In genomic region chr10:123275183-123275549, GRCh38 we compare ENCODE assay signal across 22 cellular contexts.
A peak's percentile ranks its signal among the peaks of the same experiment; 100 is the strongest.
DNase-seq lines count a peak whose midpoint lies in the region; ATAC-seq and TF ChIP-seq lines count a peak whose summit lies in the region.
"Had no signal": no experiment of that assay in that cellular context is flagged by ENCODE, and none has a peak within 500 bp of the region (broad histone marks: within the 10 kb centered on the region; RNA-seq: fewer than 3 reads in every experiment).

No MANE protein-coding gene starts in this region.

- H3K27ac ChIP-seq in GM23338 (ENCODE audit: low read depth) (no peak overlapping the region), right atrium auricular region (no peak overlapping the region), heart left ventricle (no peak overlapping the region)
- H3K27ac ChIP-seq: parathyroid adenoma, skin epidermis had no signal

- H3K4me1 Mint-ChIP-seq in GM23338 (peaks cover 15% of the 10 kb centered on the region; the same call in 2 of the 3 replicates), nephron (peaks cover 18% of the 10 kb centered on the region)

- DNase-seq in GM23338 (ENCODE audit: low spot score) (no peak), NCI-H1417 treated with DMSO at 0.1 percent for 48 hours (lab: John Stamatoyannopoulos, UW) (peak; percentile 11), GOT3 (lab: John Stamatoyannopoulos, UW) (no peak), kidney tubule cell (ENCODE audit: low spot score) (no peak), right atrium auricular region (ENCODE audit: low spot score) (no peak), heart left ventricle (no peak)
- DNase-seq: activated CD4-positive, alpha-beta T cell treated with anti-CD3 and anti-CD28 coated beads, Interleukin-2, amount 50 U/mL, for 1 hour; activated CD8-positive, alpha-beta memory T cell treated with anti-CD3 and anti-CD28 coated beads, Interleukin-2, amount 50 U/mL, for 48 hours; activated gamma-delta T cell; cerebellar nuclear complex; effector CD8-positive, alpha-beta T cell; glutamatergic neuron; immature natural killer cell; mammary epithelial cell; NCI-H446 treated with DMSO at 0.1 percent for 48 hours; Right ventricle myocardium superior; T-helper 1 cell had no signal

- H3K4me3 Mint-ChIP-seq in GM23338 (peak overlapping the region; percentile 56; the same call in 2 of the 3 replicates), nephron (peak overlapping the region; percentile 31 to 67 (median 48))
- H3K4me3 Mint-ChIP-seq: immature natural killer cell had no signal

- no peak overlapping the region for H3K9ac ChIP-seq in endocrine pancreas (ENCODE audit: control insufficient read depth, insufficient read depth, low read length)
- H3K9ac ChIP-seq: parathyroid adenoma had no signal

- H3K4me3 ChIP-seq in GM23338 = peak overlapping the region; percentile 22
- H3K4me3 ChIP-seq in endocrine pancreas (ENCODE audit: control insufficient read depth, insufficient read depth, low read length) = peak overlapping the region; percentile 7
- H3K4me3 ChIP-seq in right atrium auricular region = no peak overlapping the region
- H3K4me3 ChIP-seq in heart left ventricle = no peak overlapping the region
- H3K4me3 ChIP-seq: skin epidermis had no signal

- H4K20me1 ChIP-seq in GM23338 (replicated peaks; ENCODE audit: insufficient read depth) = no peaks in the 10 kb centered on the region

- WGBS in heart left ventricle, 4 donors = 17 to 24% (median 21%) methylated on average over 14 of the region's 14 CpGs

- intact Hi-C loops in heart left ventricle (cut with DNase I) = no loop called here

- H3K27ac Mint-ChIP-seq in GM23338 (no peak overlapping the region), nephron (no peak overlapping the region)
- H3K27ac Mint-ChIP-seq: immature natural killer cell had no signal

- ATAC-seq in GM23338 (peak; percentile 62), heart left ventricle (no peak)
- ATAC-seq: HCT116 had no signal

- H2AFZ ChIP-seq in GM23338 = peak overlapping the region; percentile 6; the same call in 1 of the 2 replicates
- H2AFZ ChIP-seq: parathyroid adenoma had no signal

- H3K9me3 Mint-ChIP-seq in GM23338 = peaks cover 8% of the 10 kb centered on the region
- H3K9me3 Mint-ChIP-seq in nephron = peaks cover 10% of the 10 kb centered on the region

- peaks cover 6% of the 10 kb centered on the region for H3K36me3 Mint-ChIP-seq in GM23338 (ENCODE audit: low read depth)
- H3K36me3 Mint-ChIP-seq in nephron (ENCODE audit: low read depth) = no peaks in the 10 kb centered on the region

- peak overlapping the region; percentile 72 for H3K4me2 ChIP-seq in GM23338

- TF ChIP-seq CTCF in GM23338 (conservative IDR thresholded peaks at IDR 0.05; ENCODE audit: low read depth in 2 of 2) (no peak), nephron (IDR thresholded peaks at IDR 0.05; ENCODE audit: unreplicated experiment in 3 of 3) (no peak), right atrium auricular region (IDR thresholded peaks at IDR 0.05) (no peak), heart left ventricle (IDR thresholded peaks at IDR 0.05) (no peak)

- no peaks in the 10 kb centered on the region for H3K9me3 ChIP-seq in endocrine pancreas (ENCODE audit: control insufficient read depth, low read length)
- no peaks in the 10 kb centered on the region for H3K9me3 ChIP-seq in right atrium auricular region
- H3K9me3 ChIP-seq in heart left ventricle = peaks cover 0 to 10% (median 0%) of the 10 kb centered on the region in 12 donors

- H3K79me2 ChIP-seq in GM23338 (replicated peaks; ENCODE audit: insufficient read depth) = no peaks in the 10 kb centered on the region
- H3K79me2 ChIP-seq: parathyroid adenoma had no signal

- H3K27me3 ChIP-seq in GM23338 (ENCODE audit: insufficient read depth) (no peaks in the 10 kb centered on the region; the same call in 1 of the 2 replicates), endocrine pancreas (ENCODE audit: control insufficient read depth, insufficient read depth, low read length) (no peaks in the 10 kb centered on the region), right atrium auricular region (no peaks in the 10 kb centered on the region), heart left ventricle (peaks cover 0 to 20% (median 0%) of the 10 kb centered on the region in 9 donors)

- no peak for TF ChIP-seq POLR2A in heart left ventricle (IDR thresholded peaks at IDR 0.05)

- peaks cover 9% of the 10 kb centered on the region; the same call in 1 of the 2 replicates for H3K9me2 ChIP-seq in GM23338 (ENCODE audit: insufficient read depth)

- H3K36me3 ChIP-seq in GM23338 (ENCODE audit: insufficient read depth) = no peaks in the 10 kb centered on the region
- H3K36me3 ChIP-seq in endocrine pancreas (ENCODE audit: control insufficient read depth, insufficient read depth, low read length) = no peaks in the 10 kb centered on the region
- no peaks in the 10 kb centered on the region for H3K36me3 ChIP-seq in right atrium auricular region
- H3K36me3 ChIP-seq in heart left ventricle = no peaks in the 10 kb centered on the region

- H3K4me1 ChIP-seq in GM23338 (ENCODE audit: insufficient read depth) = peaks cover 16% of the 10 kb centered on the region
- H3K4me1 ChIP-seq in endocrine pancreas (ENCODE audit: control insufficient read depth, insufficient read depth, low read length) = no peaks in the 10 kb centered on the region
- no peaks in the 10 kb centered on the region for H3K4me1 ChIP-seq in right atrium auricular region
- H3K4me1 ChIP-seq in heart left ventricle = no peaks in the 10 kb centered on the region
- H3K4me1 ChIP-seq: parathyroid adenoma had no signal

- H3K27me3 Mint-ChIP-seq in GM23338 (ENCODE audit: insufficient read depth, low read depth, poor library complexity) = peaks cover 3% of the 10 kb centered on the region
- H3K27me3 Mint-ChIP-seq in nephron (ENCODE audit: low read depth) = peaks cover 61% of the 10 kb centered on the region

- H3F3A ChIP-seq in GM23338 (replicated peaks; ENCODE audit: low read depth) = no peaks in the 10 kb centered on the region

TF ChIP-seq in GM23338, 12 proteins besides CTCF, POLR2A, EP300 and RAD21 (continues in another document):
- no peak for TF ChIP-seq JUNB (IDR thresholded peaks at IDR 0.05; ENCODE audit: unreplicated experiment)
- TF ChIP-seq ZNF114 (CRISPR knock-in tag; IDR thresholded peaks at IDR 0.05) = no peak
- no peak for TF ChIP-seq ETS1 (IDR thresholded peaks at IDR 0.05)
- no peak for TF ChIP-seq NANOG (IDR thresholded peaks at IDR 0.05; ENCODE audit: borderline replicate concordance)
- no peak for TF ChIP-seq EZH2 (IDR thresholded peaks at IDR 0.05; ENCODE audit: low read depth, unreplicated experiment)
- TF ChIP-seq EZH2phosphoT487 (IDR thresholded peaks at IDR 0.05; ENCODE audit: unreplicated experiment) = no peak
- TF ChIP-seq POLR2AphosphoS5 (IDR thresholded peaks at IDR 0.05; ENCODE audit: low read depth) = no peak
- no peak for TF ChIP-seq REST (IDR thresholded peaks at IDR 0.05; ENCODE audit: unreplicated experiment)

Comparison
In these comparisons a context has a peak if more than half of its experiments do, and no peak if none do; other contexts are left out.
1. H3K4me3 ChIP-seq: peak in GM23338 (single experiment) and endocrine pancreas (single experiment); none in right atrium auricular region (0 of 2) and heart left ventricle (0 of 12).